Comparison of ENCODE assay signal across 10 cellular contexts in the genomic region with DNA sequence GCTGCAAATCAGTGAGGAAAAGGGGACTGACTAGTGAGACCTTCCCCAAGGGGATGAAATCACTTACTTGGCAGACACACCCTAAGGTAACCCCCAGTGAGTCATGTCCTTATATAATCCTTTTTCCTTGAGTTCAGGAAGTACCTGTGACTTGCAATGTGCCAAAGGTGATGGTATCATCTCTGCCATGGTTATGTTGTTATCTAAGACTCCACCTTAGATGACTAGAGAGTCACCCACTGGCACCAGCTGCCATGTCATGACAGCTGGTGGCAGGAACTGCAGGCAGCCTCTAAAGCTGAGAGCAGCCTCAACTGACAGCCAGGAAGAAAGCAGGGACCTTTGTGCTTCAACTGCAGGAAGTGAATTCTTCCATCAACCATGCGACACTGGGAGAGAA. TPM values are rescaled to one million over a fixed set of nuclear protein-coding genes. Genes with fewer than 3 reads are reported as not detected.
A peak's percentile ranks its signal among the peaks of the same experiment; 100 is the strongest.
DNase-seq lines count a peak whose midpoint lies in the region; ATAC-seq and TF ChIP-seq lines count a peak whose summit lies in the region.
"Had no signal": no experiment of that assay in that cellular context is flagged by ENCODE, and none has a peak within 500 bp of the region (broad histone marks: within the 10 kb centered on the region; RNA-seq: fewer than 3 reads in every experiment).

No MANE protein-coding gene starts in this region.

- no peaks in the 10 kb centered on the region for H3K27me3 ChIP-seq in naive thymus-derived CD4-positive, alpha-beta T cell (ENCODE audit: control insufficient read depth in 2 of 2, insufficient read depth in 2 of 2, low read length in 2 of 2)
- H3K27me3 ChIP-seq: neutrophil had no signal

- no peaks in the 10 kb centered on the region for H3K9me3 ChIP-seq in naive thymus-derived CD4-positive, alpha-beta T cell (ENCODE audit: control insufficient read depth in 2 of 3, low read length in 3 of 3)
- H3K9me3 ChIP-seq: neutrophil had no signal

- peaks cover 8% of the 10 kb centered on the region for H3K36me3 Mint-ChIP-seq in activated naive CD4-positive, alpha-beta T cell treated with anti-CD3 and anti-CD28 coated beads for 36 hours (ENCODE audit: low read depth)
- H3K36me3 Mint-ChIP-seq in naive thymus-derived CD4-positive, alpha-beta T cell: peaks cover 0 to 42% (median 10%) of the 10 kb centered on the region in 5 donors

- ATAC-seq in naive thymus-derived CD4-positive, alpha-beta T cell: peak; percentile 83
- no peak for ATAC-seq in GM19467 (IDR thresholded peaks at IDR 0.05; ENCODE audit: unreplicated experiment)

- H3K9me3 Mint-ChIP-seq in activated naive CD4-positive, alpha-beta T cell treated with anti-CD3 and anti-CD28 coated beads for 36 hours: no peaks in the 10 kb centered on the region
- peaks cover 0 to 4% (median 0%) of the 10 kb centered on the region in 11 donors for H3K9me3 Mint-ChIP-seq in naive thymus-derived CD4-positive, alpha-beta T cell

- no peaks in the 10 kb centered on the region for H3K36me3 ChIP-seq in naive thymus-derived CD4-positive, alpha-beta T cell (ENCODE audit: control insufficient read depth in 2 of 3, insufficient read depth in 3 of 3, low read length in 3 of 3)
- H3K36me3 ChIP-seq: neutrophil had no signal

- no peak for TF ChIP-seq CTCF in GM12865 (IDR thresholded peaks at IDR 0.05; ENCODE audit: insufficient read depth, low read depth, low read length, missing control alignments)

- H3K4me1 Mint-ChIP-seq in activated naive CD4-positive, alpha-beta T cell treated with anti-CD3 and anti-CD28 coated beads for 36 hours (ENCODE audit: low read depth): peaks cover 67% of the 10 kb centered on the region
- H3K4me1 Mint-ChIP-seq in naive thymus-derived CD4-positive, alpha-beta T cell: peaks cover 29 to 66% (median 55%) of the 10 kb centered on the region in 7 donors

- peaks cover 42 to 54% of the 10 kb centered on the region in 2 donors for H3K4me1 ChIP-seq in naive thymus-derived CD4-positive, alpha-beta T cell (ENCODE audit: control insufficient read depth in 2 of 2, insufficient read depth in 2 of 2, low read length in 2 of 2)

- POLR2A ChIA-PET in naive thymus-derived CD4-positive, alpha-beta T cell (lab: Charles Lee): interaction anchor here (0.7 to 6.9 kb wide), 14 partner anchors 9 to 170 kb away, joined by 3 to 49 read pairs (median 4); a partner anchor contains a TSS

- no peaks in the 10 kb centered on the region for H3K27me3 Mint-ChIP-seq in activated naive CD4-positive, alpha-beta T cell treated with anti-CD3 and anti-CD28 coated beads for 36 hours (ENCODE audit: low read depth)
- no peaks in the 10 kb centered on the region for H3K27me3 Mint-ChIP-seq in naive thymus-derived CD4-positive, alpha-beta T cell

- DNase-seq in GM12865 (ENCODE audit: low read depth): peak; percentile 48
- peak; percentile 83 for DNase-seq in NCI-H2171 treated with DMSO at 0.1 percent for 48 hours (lab: John Stamatoyannopoulos, UW)
- DNase-seq in activated naive CD4-positive, alpha-beta T cell treated with anti-CD3 and anti-CD28 coated beads for 36 hours: peak; percentile 77
- DNase-seq in naive thymus-derived CD4-positive, alpha-beta T cell: peak in 7 of 9 donors; percentile 33 to 83 (median 61)
- DNase-seq in NK-92 (lab: John Stamatoyannopoulos, UW; ENCODE audit: unreplicated experiment): no peak
- no peak for DNase-seq in glomerular visceral epithelial cell (ENCODE audit: extremely low spot score)
- no peak for DNase-seq in GM19238 (ENCODE audit: insufficient read length, low spot score)
- DNase-seq: NCI-H446 had no signal

- CTCF ChIA-PET in activated naive CD4-positive, alpha-beta T cell treated with anti-CD3 and anti-CD28 coated beads for 36 hours (lab: Charles Lee): interaction anchor here (0.6 to 3.2 kb wide), 7 partner anchors 12 to 74 kb away, joined by 3 to 10 read pairs (median 4); a partner anchor contains a TSS
- CTCF ChIA-PET in naive thymus-derived CD4-positive, alpha-beta T cell (lab: Charles Lee): interaction anchor here (0.7 to 1.2 kb wide), 6 partner anchors 12 to 74 kb away, joined by 3 to 4 read pairs (median 3); a partner anchor contains a TSS

- peak overlapping the region; percentile 19 for H3K4me3 Mint-ChIP-seq in activated naive CD4-positive, alpha-beta T cell treated with anti-CD3 and anti-CD28 coated beads for 36 hours
- H3K4me3 Mint-ChIP-seq in naive thymus-derived CD4-positive, alpha-beta T cell: peak overlapping the region; percentile 42 to 76 (median 71)

- no peak overlapping the region for H3K4me3 ChIP-seq in GM12865 (ENCODE audit: low read depth, low read length)
- no peak overlapping the region for H3K4me3 ChIP-seq in naive thymus-derived CD4-positive, alpha-beta T cell (ENCODE audit: low read length)

- H3K27ac Mint-ChIP-seq in activated naive CD4-positive, alpha-beta T cell treated with anti-CD3 and anti-CD28 coated beads for 36 hours: peak overlapping the region; percentile 89
- peak overlapping the region; percentile 66 to 96 (median 91) for H3K27ac Mint-ChIP-seq in naive thymus-derived CD4-positive, alpha-beta T cell

- intact Hi-C loops in activated naive CD4-positive, alpha-beta T cell treated with anti-CD3 and anti-CD28 coated beads for 36 hours (cut with micrococcal nuclease): loop anchor here (1.0 kb wide), 3 partner anchors 8 to 15 kb away; a partner anchor contains a TSS
- intact Hi-C loops in naive thymus-derived CD4-positive, alpha-beta T cell (cut with micrococcal nuclease): loop anchor here in 1 of 2 donors (1.0 to 10.0 kb wide), 5 partner anchors 8 to 201 kb away; a partner anchor contains a TSS

- peak overlapping the region; percentile 46 for H3K27ac ChIP-seq in naive thymus-derived CD4-positive, alpha-beta T cell (ENCODE audit: low read depth, low read length)
- H3K27ac ChIP-seq: neutrophil had no signal

RNA-seq across cellular contexts. Expression of a gene that starts 12.5 kb away (rescaled TPM):
- 10 to 100 TPM; 13.5 to 17.5 TPM for total RNA-seq in activated naive CD4-positive, alpha-beta T cell treated with anti-CD3 and anti-CD28 coated beads for 36 hours
- total RNA-seq in naive thymus-derived CD4-positive, alpha-beta T cell: 10 to 100 TPM; 22.6 to 42.7 (median 42.0) TPM
- 1 to 10 TPM; 3.8 to 9.2 TPM for polyA plus RNA-seq in naive thymus-derived CD4-positive, alpha-beta T cell

RNA-seq across cellular contexts. Expression of a gene that starts 22.0 kb away (rescaled TPM):
- 10 to 100 TPM; 20.2 to 20.7 TPM for total RNA-seq in activated naive CD4-positive, alpha-beta T cell treated with anti-CD3 and anti-CD28 coated beads for 36 hours
- 10 to 100 TPM; 64.4 to 91.7 (median 75.0) TPM for total RNA-seq in naive thymus-derived CD4-positive, alpha-beta T cell
- polyA plus RNA-seq in naive thymus-derived CD4-positive, alpha-beta T cell: 10 to 100 TPM; 16.5 to 43.2 TPM

RNA-seq across cellular contexts. Expression of a gene that starts 37.4 kb away (rescaled TPM):
- 10 to 100 TPM; 38.7 to 40.6 TPM for total RNA-seq in activated naive CD4-positive, alpha-beta T cell treated with anti-CD3 and anti-CD28 coated beads for 36 hours
- total RNA-seq in naive thymus-derived CD4-positive, alpha-beta T cell: 100 to 1,000 TPM in 3 of 5 experiments, 10 to 100 TPM in 2; 97.2 to 141 (median 109) TPM
- polyA plus RNA-seq in naive thymus-derived CD4-positive, alpha-beta T cell: 10 to 100 TPM; 32.9 to 68.6 TPM

RNA-seq across cellular contexts. Expression of a gene that starts 57.5 kb away (rescaled TPM):
- 10 to 100 TPM; 48.7 to 55.1 TPM for total RNA-seq in activated naive CD4-positive, alpha-beta T cell treated with anti-CD3 and anti-CD28 coated beads for 36 hours
- total RNA-seq in naive thymus-derived CD4-positive, alpha-beta T cell: 100 to 1,000 TPM in 2 of 5 experiments, 10 to 100 TPM in 3; 86.5 to 138 (median 98.9) TPM
- polyA plus RNA-seq in naive thymus-derived CD4-positive, alpha-beta T cell: 10 to 100 TPM; 22.2 to 52.7 TPM

Comparison
In these comparisons a context has a peak if more than half of its experiments do, and no peak if none do; other contexts are left out.
1. DNase-seq: peak in GM12865 (single experiment), NCI-H2171 treated with DMSO at 0.1 percent for 48 hours (single experiment), activated naive CD4-positive, alpha-beta T cell treated with anti-CD3 and anti-CD28 coated beads for 36 hours (single experiment) and naive thymus-derived CD4-positive, alpha-beta T cell (7 of 9); none in NK-92 (single experiment), glomerular visceral epithelial cell (single experiment) and GM19238 (single experiment).